Comparison of ENCODE assay signal across 9 cellular contexts in genomic region chr16:66324785-66325184, GRCh38. TPM values are rescaled to one million over a fixed set of nuclear protein-coding genes. Genes with fewer than 3 reads are reported as not detected.
DNase-seq lines count a peak whose midpoint lies in the region; ATAC-seq, FAIRE-seq and TF ChIP-seq lines count a peak whose summit lies in the region.
"Had no signal": no experiment of that assay in that cellular context is flagged by ENCODE, and none has a peak within 500 bp of the region (broad histone marks: within the 10 kb centered on the region; RNA-seq: fewer than 3 reads in every experiment).

No MANE protein-coding gene starts in this region.

- no peak overlapping the region for H3K4me3 Mint-ChIP-seq in glutamatergic neuron (ENCODE audit: unreplicated experiment)

- H3K4me1 Mint-ChIP-seq in glutamatergic neuron (ENCODE audit: low read depth, unreplicated experiment) = peaks cover 2% of the 10 kb centered on the region

- H3K27ac Mint-ChIP-seq in glutamatergic neuron (ENCODE audit: unreplicated experiment) = no peak overlapping the region

- ATAC-seq in HG02798 (IDR thresholded peaks at IDR 0.05; ENCODE audit: poor library complexity, unreplicated experiment) = no peak
- no peak for ATAC-seq in GM18858 (IDR thresholded peaks at IDR 0.05; ENCODE audit: unreplicated experiment)

- TF ChIP-seq CTCF in glutamatergic neuron (IDR thresholded peaks at IDR 0.05; ENCODE audit: partially characterized antibody, unreplicated experiment) = peak; percentile 12

- DNase-seq in A172 (ENCODE audit: low spot score) (peak; percentile 50), H4 (ENCODE audit: low spot score) (peak; percentile 57), RKO (ENCODE audit: low spot score) (peak; percentile 40), glutamatergic neuron (peak; percentile 69), kidney glomerular epithelial cell (lab: John Stamatoyannopoulos, UW) (no peak), GM19239 (ENCODE audit: insufficient read length, low spot score) (no peak)
- DNase-seq: GDM1 had no signal

- peaks cover 3% of the 10 kb centered on the region for H3K9me3 Mint-ChIP-seq in glutamatergic neuron (ENCODE audit: unreplicated experiment)

- H3K27me3 Mint-ChIP-seq in glutamatergic neuron (ENCODE audit: unreplicated experiment) = peaks cover 7% of the 10 kb centered on the region

- no peak for FAIRE-seq in GM19239 (lab: Jason Lieb, UNC)

- H3K36me3 Mint-ChIP-seq in glutamatergic neuron (ENCODE audit: unreplicated experiment) = no peaks in the 10 kb centered on the region

RNA-seq across cellular contexts. Expression of gene CDH5, which starts 41.7 kb away (rescaled TPM):
- total RNA-seq in A172 (2014; rRNA removed; shearing (Covaris generic)) = 0.29 TPM in 1 of 2 replicates, not detected in the other
- not detected in 2 replicates for total RNA-seq in H4 (2014; rRNA removed; shearing (Covaris generic))
- total RNA-seq in glutamatergic neuron (ENCODE audit: unreplicated experiment) = 9.6 TPM

Comparison
In these comparisons a context has a peak if more than half of its experiments do, and no peak if none do; other contexts are left out.
1. DNase-seq: peak in A172 (single experiment), H4 (single experiment), RKO (single experiment) and glutamatergic neuron (single experiment); none in kidney glomerular epithelial cell (single experiment) and GM19239 (single experiment).